8 cellular contexts compared by ENCODE assay signal in genomic region chr17:44198721-44199552, GRCh38. TPM values are rescaled to one million over a fixed set of nuclear protein-coding genes. Genes with fewer than 3 reads are reported as not detected.
A peak's percentile ranks its signal among the peaks of the same experiment; 100 is the strongest.
DNase-seq lines count a peak whose midpoint lies in the region; ATAC-seq and TF ChIP-seq lines count a peak whose summit lies in the region.

No MANE protein-coding gene starts in this region.

- H3K36me3 ChIP-seq in Peyer's patch (peaks cover 0 to 34% (median 0%) of the 10 kb centered on the region in 3 donors), neural cell (ENCODE audit: insufficient read depth, low read length) (peaks cover 10% of the 10 kb centered on the region)

- peak overlapping the region; percentile 78 for H3K4me3 ChIP-seq in AG04450 (ENCODE audit: low read depth, low read length)
- H3K4me3 ChIP-seq in Peyer's patch = peak overlapping the region; percentile 87 to 98 (median 96)
- peak overlapping the region; percentile 91 for H3K4me3 ChIP-seq in neural cell (ENCODE audit: low read length)

- peak overlapping the region; percentile 77 for H3K4me2 ChIP-seq in neural cell (ENCODE audit: low read length)

- peak overlapping the region; percentile 94 for H3K9ac ChIP-seq in neural cell (ENCODE audit: low read length)

- H4K20me1 ChIP-seq in neural cell (ENCODE audit: insufficient read depth) = no peaks in the 10 kb centered on the region

- POLR2A ChIA-PET in AG04450 (lab: Yijun Ruan, JAX) = interaction anchor here (0.9 to 2.8 kb wide), 5 partner anchors 9 to 77 kb away, joined by 4 to 18 read pairs (median 9); partner anchors contain the start of gene TMUB2

- H3K9me2 ChIP-seq in neural cell (ENCODE audit: insufficient read depth, low read length) = no peaks in the 10 kb centered on the region

- TF ChIP-seq RAD21 in neural cell (conservative IDR thresholded peaks at IDR 0.05) = no peak

- H3K9me3 ChIP-seq in AG04450 (ENCODE audit: control insufficient read depth, insufficient read depth, low read length) (no peaks in the 10 kb centered on the region), Peyer's patch (no peaks in the 10 kb centered on the region), neural cell (ENCODE audit: low read length) (no peaks in the 10 kb centered on the region)

- H3K4me1 ChIP-seq in Peyer's patch (peaks cover 0 to 33% (median 6%) of the 10 kb centered on the region in 4 donors), foreskin keratinocyte (peaks cover 17% of the 10 kb centered on the region)

- TF ChIP-seq EP300 in neural cell (conservative IDR thresholded peaks at IDR 0.05; ENCODE audit: poor library complexity, severe bottlenecking) = no peak

- H3K27me3 ChIP-seq in AG04450 (ENCODE audit: control insufficient read depth, insufficient read depth, low read length) (no peaks in the 10 kb centered on the region), Peyer's patch (no peaks in the 10 kb centered on the region), foreskin keratinocyte (no peaks in the 10 kb centered on the region), neural cell (ENCODE audit: insufficient read depth, low read depth, low read length) (no peaks in the 10 kb centered on the region)

- H3K27ac ChIP-seq in AG04450 (ENCODE audit: low read depth, low read length) (peak overlapping the region; percentile 78), Peyer's patch (peak overlapping the region; percentile 99 to 100 (median 99)), foreskin keratinocyte (peak overlapping the region; percentile 92), neural cell (ENCODE audit: low read length) (peak overlapping the region; percentile 92)

- TF ChIP-seq CTCF in AG04450 (IDR thresholded peaks at IDR 0.05; ENCODE audit: low read depth, low read length) = no peak
- TF ChIP-seq CTCF in Peyer's patch (IDR thresholded peaks at IDR 0.05) = no peak
- TF ChIP-seq CTCF in foreskin keratinocyte (conservative IDR thresholded peaks at IDR 0.05) = no peak
- no peak for TF ChIP-seq CTCF in neural cell (IDR thresholded peaks at IDR 0.05; ENCODE audit: poor library complexity, severe bottlenecking)

- DNase-seq in AG04450 (ENCODE audit: low read depth, low spot score) (no peak), Peyer's patch (peak; percentile 60 to 87 (median 79)), activated gamma-delta T cell (lab: John Stamatoyannopoulos, UW) (peak; percentile 49), foreskin keratinocyte (peak in 1 of 2 donors; percentile 54), COR-L47 (lab: John Stamatoyannopoulos, UW) (no peak)

- no peaks in the 10 kb centered on the region for H3F3A ChIP-seq in neural cell (ENCODE audit: insufficient read depth, low read length, poor library complexity, severe bottlenecking)

- peak overlapping the region; percentile 14 for H2AFZ ChIP-seq in neural cell (ENCODE audit: low read depth, low read length)

- H3K79me2 ChIP-seq in neural cell (replicated peaks; ENCODE audit: insufficient read depth, low read length) = peaks cover 24% of the 10 kb centered on the region

- peak in 1 of 2 donors; percentile 48 for TF ChIP-seq POLR2A in Peyer's patch (IDR thresholded peaks at IDR 0.05)

- ATAC-seq in GM18909 (IDR thresholded peaks at IDR 0.05; ENCODE audit: poor library complexity, unreplicated experiment) = peak; percentile 23
- ATAC-seq in HG03097 (IDR thresholded peaks at IDR 0.05; ENCODE audit: low FRiP score, unreplicated experiment) = peak; percentile 19
- peak; percentile 30 for ATAC-seq in foreskin keratinocyte

- CTCF ChIA-PET in AG04450 (lab: Charles Lee) = interaction anchor here (1.0 to 1.1 kb wide), 2 partner anchors 11 to 147 kb away, joined by 5 to 6 read pairs; no protein-coding TSS in a partner anchor

TF ChIP-seq in neural cell, 6 proteins besides CTCF, POLR2A, EP300 and RAD21:
- TF ChIP-seq REST (IDR thresholded peaks at IDR 0.05; ENCODE audit: borderline replicate concordance) = peak; percentile 35
- no peak for TF ChIP-seq EZH2 (IDR thresholded peaks at IDR 0.05; ENCODE audit: borderline replicate concordance, insufficient read depth, low read length, poor library complexity, severe bottlenecking)

RNA-seq across cellular contexts. Expression of gene ATXN7L3, which starts 0.7 kb away (rescaled TPM):
- 44.1 and 51.6 TPM in 2 replicates for polyA plus RNA-seq in AG04450 (2011; rRNA removed)
- 41.8 and 45.1 TPM in 2 replicates for polyA minus RNA-seq in AG04450 (2011; rRNA and poly(A)+ RNA removed)
- total RNA-seq in Peyer's patch = 10 to 100 TPM; 51.7 to 92.6 (median 65.7) TPM
- total RNA-seq in foreskin keratinocyte = 43.5 and 45.3 TPM in 2 replicates
- 26.6 and 28.7 TPM in 2 replicates for polyA plus RNA-seq in foreskin keratinocyte
- 93.5 and 97.2 TPM in 2 replicates for polyA plus RNA-seq in neural cell
- 108 and 109 TPM in 2 replicates for polyA minus RNA-seq in neural cell

RNA-seq across cellular contexts. Expression of gene TMUB2, which starts 12.2 kb away (rescaled TPM):
- 34.3 and 37.1 TPM in 2 replicates for polyA plus RNA-seq in AG04450 (2011; rRNA removed)
- polyA minus RNA-seq in AG04450 (2011; rRNA and poly(A)+ RNA removed) = 22.6 and 32.5 TPM in 2 replicates
- 10 to 100 TPM; 19.8 to 66.6 (median 52.7) TPM for total RNA-seq in Peyer's patch
- 20.3 and 20.4 TPM in 2 replicates for total RNA-seq in foreskin keratinocyte
- 23.7 and 25.7 TPM in 2 replicates for polyA plus RNA-seq in foreskin keratinocyte
- polyA plus RNA-seq in neural cell = 59.9 and 77.4 TPM in 2 replicates
- polyA minus RNA-seq in neural cell = 30.2 and 31.2 TPM in 2 replicates

RNA-seq across cellular contexts. Expression of gene UBTF, which starts 20.5 kb away (rescaled TPM):
- polyA plus RNA-seq in AG04450 (2011; rRNA removed) (26.6 and 30.0 TPM in 2 replicates), foreskin keratinocyte (28.8 and 32.1 TPM in 2 replicates), neural cell (71.7 and 73.8 TPM in 2 replicates)
- 28.6 and 31.2 TPM in 2 replicates for polyA minus RNA-seq in AG04450 (2011; rRNA and poly(A)+ RNA removed)
- total RNA-seq in Peyer's patch (100 to 1,000 TPM in 1 of 4 donors, 10 to 100 TPM in 3; 58.4 to 167 (median 77.7) TPM), foreskin keratinocyte (49.8 and 56.0 TPM in 2 replicates)
- 105 and 112 TPM in 2 replicates for polyA minus RNA-seq in neural cell

RNA-seq across cellular contexts. Expression of gene ASB16, which starts 28.4 kb away (rescaled TPM):
- not detected in 2 replicates for polyA plus RNA-seq in AG04450 (2011; rRNA removed)
- polyA minus RNA-seq in AG04450 (2011; rRNA and poly(A)+ RNA removed) = not detected in 2 replicates
- under 1 TPM in 1 of 4 donors, not detected in 3; 0.57 TPM for total RNA-seq in Peyer's patch
- not detected in 2 replicates for total RNA-seq in foreskin keratinocyte
- not detected in 2 replicates for polyA plus RNA-seq in foreskin keratinocyte
- polyA plus RNA-seq in neural cell = not detected in 2 replicates
- not detected in 2 replicates for polyA minus RNA-seq in neural cell

RNA-seq across cellular contexts. Expression of gene HROB, which starts 57.2 kb away (rescaled TPM):
- polyA plus RNA-seq in AG04450 (2011; rRNA removed) = 0.86 and 0.97 TPM in 2 replicates
- polyA minus RNA-seq in AG04450 (2011; rRNA and poly(A)+ RNA removed) = 4.4 and 4.9 TPM in 2 replicates
- total RNA-seq in Peyer's patch = 1 to 10 TPM in 3 of 4 donors, under 1 TPM in 1; 0.53 to 5.8 (median 1.6) TPM
- 11.1 and 12.9 TPM in 2 replicates for total RNA-seq in foreskin keratinocyte
- 8.8 and 9.3 TPM in 2 replicates for polyA plus RNA-seq in foreskin keratinocyte
- polyA plus RNA-seq in neural cell = 1.3 TPM in 2 replicates
- 1.5 and 1.7 TPM in 2 replicates for polyA minus RNA-seq in neural cell

Comparison
In these comparisons a context has a peak if more than half of its experiments do, and no peak if none do; other contexts are left out.
1. DNase-seq: peak in Peyer's patch (3 of 3) and activated gamma-delta T cell (single experiment); none in AG04450 (single experiment) and COR-L47 (single experiment).
2. Peak in every context shown above with its lines, with median percentiles within 50 percentile points of each other: H3K27ac ChIP-seq, H3K4me3 ChIP-seq and ATAC-seq.